ENCODE assay signal across 21 cellular contexts in genomic region chr1:207088161-207088560, GRCh38. TPM values are rescaled to one million over a fixed set of nuclear protein-coding genes. Genes with fewer than 3 reads are reported as not detected.
DNase-seq lines count a peak whose midpoint lies in the region; TF ChIP-seq lines count a peak whose summit lies in the region.
"Had no signal": no experiment of that assay in that cellular context is flagged by ENCODE, and none has a peak within 500 bp of the region (broad histone marks: within the 10 kb centered on the region; RNA-seq: fewer than 3 reads in every experiment).

No MANE protein-coding gene starts in this region.

- DNase-seq in NCI-H226 (peak; percentile 93), hepatic stellate cell (ENCODE audit: low spot score) (peak; percentile 10), stomach (no peak), superior temporal gyrus (ENCODE audit: extremely low spot score) (no peak)
- no peak for DNase-seq in stimulated activated naive CD4-positive, alpha-beta T cell treated with Interleukin-2 at 50 U/mL for 16 hours (lab: John Stamatoyannopoulos, UW)
- DNase-seq: activated CD4-positive, alpha-beta T cell treated with anti-CD3 and anti-CD28 coated beads, Interleukin-2, amount 50 U/mL, for 1 hour; activated T-cell treated with anti-CD3 and anti-CD28 coated beads for 4 hours; dorsolateral prefrontal cortex; GM23248; immature natural killer cell; MV-4-11; NCI-H187 treated with DMSO at 0.1 percent for 48 hours; NCI-H446 treated with DMSO at 0.1 percent for 48 hours; NK-92 treated with Interleukin-12 subunit alpha and Interleukin-12 subunit beta, amount 100 ng/mL, for 24 hours; SW 1271; tibial artery had no signal

- peak overlapping the region in 4 of 5 donors; percentile 69 to 88 (median 79) for H3K27ac ChIP-seq in stomach
- H3K27ac ChIP-seq: dorsolateral prefrontal cortex, GM23248, tibial artery had no signal

- intact Hi-C loops in stomach (cut with DNase I; ENCODE audit: low total_unique reads), result no loop called here

- TF ChIP-seq CTCF in stomach (IDR thresholded peaks at IDR 0.05), result no peak

- no peak for TF ChIP-seq EP300 in stomach (IDR thresholded peaks at IDR 0.05)

- H3K36me3 ChIP-seq in stomach, result no peaks in the 10 kb centered on the region
- H3K36me3 ChIP-seq: tibial artery had no signal

- TF ChIP-seq POLR2A in stomach (IDR thresholded peaks at IDR 0.05), result no peak

- H3K9me3 ChIP-seq in stomach, result no peaks in the 10 kb centered on the region
- H3K9me3 ChIP-seq: tibial artery had no signal

- no peak overlapping the region for H3K4me3 ChIP-seq in stomach
- H3K4me3 ChIP-seq: dorsolateral prefrontal cortex, GM23248, tibial artery had no signal

- no peaks in the 10 kb centered on the region for H3K27me3 ChIP-seq in stomach
- H3K27me3 ChIP-seq: dorsolateral prefrontal cortex, tibial artery had no signal

- WGBS in stomach, 5 donors, result 58 to 74% (median 64%) methylated on average over 2 of the region's 2 CpGs

- H3K4me1 ChIP-seq in stomach, result peaks cover 7 to 36% (median 16%) of the 10 kb centered on the region in 4 donors
- H3K4me1 ChIP-seq: tibial artery had no signal

RNA-seq across cellular contexts. Expression of gene C4BPB, which starts 0.5 kb away (rescaled TPM):
- 1 to 10 TPM in 2 of 5 donors, not detected in 3; 3.5 to 6.2 TPM for total RNA-seq in stomach
- polyA plus RNA-seq in stomach, result 10 to 100 TPM in 2 of 3 donors, 1 to 10 TPM in 1; 8.5 to 18.9 (median 14.8) TPM
- total RNA-seq: bronchial epithelial cell, dorsolateral prefrontal cortex, GM23248, pulmonary artery endothelial cell had no signal
- polyA plus RNA-seq: BJ, GM23248, IgD-negative memory B cell, neural cell had no signal

RNA-seq across cellular contexts. Expression of gene C4BPA, which starts 15.9 kb away (rescaled TPM):
- total RNA-seq in stomach, result 10 to 100 TPM in 1 of 5 donors, not detected in 4; 24.6 TPM
- polyA plus RNA-seq in stomach, result 1 to 10 TPM in 2 of 3 donors, not detected in 1; 1.2 to 2.5 TPM
- total RNA-seq: bronchial epithelial cell, dorsolateral prefrontal cortex, GM23248, pulmonary artery endothelial cell had no signal
- polyA plus RNA-seq: BJ, GM23248, IgD-negative memory B cell, immature natural killer cell, neural cell had no signal

RNA-seq across cellular contexts. Expression of gene PFKFB2, which starts 35.1 kb away (rescaled TPM):
- total RNA-seq in stomach, result 10 to 100 TPM in 4 of 5 donors, 1 to 10 TPM in 1; 2.3 to 97.3 (median 29.1) TPM
- polyA plus RNA-seq in stomach, result 1 to 10 TPM; 5.1 to 9.3 (median 6.7) TPM

RNA-seq across cellular contexts. Expression of gene YOD1, which starts 37.2 kb away (rescaled TPM):
- total RNA-seq in stomach, result 10 to 100 TPM in 2 of 5 donors, 1 to 10 TPM in 3; 2.3 to 47.9 (median 9.4) TPM
- 1 to 10 TPM; 1.5 to 3.2 (median 1.5) TPM for polyA plus RNA-seq in stomach

RNA-seq across cellular contexts. Expression of gene C1orf116, which starts 55.6 kb away (rescaled TPM):
- 10 to 100 TPM; 18.0 to 91.7 (median 59.5) TPM for total RNA-seq in stomach
- polyA plus RNA-seq in stomach, result 10 to 100 TPM; 17.1 to 50.4 (median 29.7) TPM
- total RNA-seq: GM23248 had no signal
- polyA plus RNA-seq: BJ, GM23248, neural cell had no signal

Comparison
In these comparisons a context has a peak if more than half of its experiments do, and no peak if none do; other contexts are left out.
1. DNase-seq: peak in NCI-H226 (single experiment) and hepatic stellate cell (single experiment); none in stomach (single experiment), stimulated activated naive CD4-positive, alpha-beta T cell treated with Interleukin-2 at 50 U/mL for 16 hours (single experiment) and superior temporal gyrus (single experiment).